Comparison of ENCODE assay signal across 9 cellular contexts in genomic region chr10:110724116-110724701, GRCh38.
DNase-seq lines count a peak whose midpoint lies in the region; ATAC-seq and TF ChIP-seq lines count a peak whose summit lies in the region.
"Had no signal": no experiment of that assay in that cellular context is flagged by ENCODE, and none has a peak within 500 bp of the region (broad histone marks: within the 10 kb centered on the region; RNA-seq: fewer than 3 reads in every experiment).

No MANE protein-coding gene starts in this region.

- peaks cover 46% of the 10 kb centered on the region for H3K4me1 Mint-ChIP-seq in activated naive CD4-positive, alpha-beta T cell treated with anti-CD3 and anti-CD28 coated beads, Interleukin-2, amount 50 U/mL, for 24 hours
- H3K4me1 Mint-ChIP-seq in stimulated activated effector memory CD8-positive, alpha-beta T cell treated with anti-CD3 and anti-CD28 coated beads, Interleukin-12 subunit alpha, Interleukin-12 subunit beta, amount 100 ng/mL, for 72 hours: peaks cover 17% of the 10 kb centered on the region

- H3K79me2 ChIP-seq in MM.1S (ENCODE audit: low read length): no peaks in the 10 kb centered on the region

- ATAC-seq in GM21786 (IDR thresholded peaks at IDR 0.05; ENCODE audit: unreplicated experiment): peak; percentile 77
- peak; percentile 75 for ATAC-seq in stimulated activated effector memory CD8-positive, alpha-beta T cell treated with anti-CD3 and anti-CD28 coated beads, Interleukin-12 subunit alpha, Interleukin-12 subunit beta, amount 100 ng/mL, for 72 hours

- no peaks in the 10 kb centered on the region for H4K20me1 ChIP-seq in MM.1S (ENCODE audit: insufficient read depth, low read length)

- no peak for TF ChIP-seq CTCF in MM.1S (IDR thresholded peaks at IDR 0.05; ENCODE audit: low read length)

- peaks cover 39% of the 10 kb centered on the region for H3K4me1 ChIP-seq in MM.1S (ENCODE audit: low read length)

- H3K36me3 Mint-ChIP-seq in activated naive CD4-positive, alpha-beta T cell treated with anti-CD3 and anti-CD28 coated beads, Interleukin-2, amount 50 U/mL, for 24 hours: no peaks in the 10 kb centered on the region
- no peaks in the 10 kb centered on the region for H3K36me3 Mint-ChIP-seq in stimulated activated effector memory CD8-positive, alpha-beta T cell treated with anti-CD3 and anti-CD28 coated beads, Interleukin-12 subunit alpha, Interleukin-12 subunit beta, amount 100 ng/mL, for 72 hours

- peak overlapping the region; percentile 50 for H3K4me3 Mint-ChIP-seq in activated naive CD4-positive, alpha-beta T cell treated with anti-CD3 and anti-CD28 coated beads, Interleukin-2, amount 50 U/mL, for 24 hours
- no peak overlapping the region for H3K4me3 Mint-ChIP-seq in stimulated activated effector memory CD8-positive, alpha-beta T cell treated with anti-CD3 and anti-CD28 coated beads, Interleukin-12 subunit alpha, Interleukin-12 subunit beta, amount 100 ng/mL, for 72 hours

- H3K27ac ChIP-seq in MM.1S (ENCODE audit: low read length): peak overlapping the region; percentile 84

- no peak overlapping the region for H3K27ac Mint-ChIP-seq in activated naive CD4-positive, alpha-beta T cell treated with anti-CD3 and anti-CD28 coated beads, Interleukin-2, amount 50 U/mL, for 24 hours
- H3K27ac Mint-ChIP-seq in stimulated activated effector memory CD8-positive, alpha-beta T cell treated with anti-CD3 and anti-CD28 coated beads, Interleukin-12 subunit alpha, Interleukin-12 subunit beta, amount 100 ng/mL, for 72 hours: no peak overlapping the region

- no peak for DNase-seq in activated naive CD4-positive, alpha-beta T cell treated with Interleukin-2 at 50 U/mL for 16 hours
- DNase-seq in MM.1S (peak; percentile 88), DMS79 treated with DMSO at 0.1 percent for 48 hours (lab: John Stamatoyannopoulos, UW) (no peak), NCI-H2081 (lab: John Stamatoyannopoulos, UW) (no peak), MV-4-11 (lab: John Stamatoyannopoulos, UW) (no peak)
- no peak for DNase-seq in stimulated activated effector memory CD8-positive, alpha-beta T cell treated with anti-CD3 and anti-CD28 coated beads, Interleukin-12 subunit alpha, Interleukin-12 subunit beta, amount 100 ng/mL, for 72 hours (ENCODE audit: low spot score in 2 of 2)
- DNase-seq: MG63 had no signal

- no peaks in the 10 kb centered on the region for H3K27me3 Mint-ChIP-seq in activated naive CD4-positive, alpha-beta T cell treated with anti-CD3 and anti-CD28 coated beads, Interleukin-2, amount 50 U/mL, for 24 hours

- no peaks in the 10 kb centered on the region for H3K9me3 Mint-ChIP-seq in activated naive CD4-positive, alpha-beta T cell treated with anti-CD3 and anti-CD28 coated beads, Interleukin-2, amount 50 U/mL, for 24 hours
- H3K9me3 Mint-ChIP-seq in stimulated activated effector memory CD8-positive, alpha-beta T cell treated with anti-CD3 and anti-CD28 coated beads, Interleukin-12 subunit alpha, Interleukin-12 subunit beta, amount 100 ng/mL, for 72 hours: no peaks in the 10 kb centered on the region

- H3K9me3 ChIP-seq in MM.1S (replicated peaks; ENCODE audit: insufficient read depth, low read length): no peaks in the 10 kb centered on the region
- H3K9me3 ChIP-seq: MG63 had no signal

- H3K4me2 ChIP-seq in MM.1S (ENCODE audit: low read depth, low read length): peak overlapping the region; percentile 63

- H3K9ac ChIP-seq in MM.1S (ENCODE audit: low read length): peak overlapping the region; percentile 39

- no peaks in the 10 kb centered on the region for H3K9me2 ChIP-seq in MM.1S (replicated peaks; ENCODE audit: insufficient read depth, low read length)

- no peaks in the 10 kb centered on the region for H3K36me3 ChIP-seq in MM.1S (replicated peaks; ENCODE audit: insufficient read depth, low read length)
- H3K36me3 ChIP-seq: MG63 had no signal

- H3K4me3 ChIP-seq in MM.1S (ENCODE audit: low read length): peak overlapping the region; percentile 18
- H3K4me3 ChIP-seq: MG63 had no signal

- peak overlapping the region; percentile 31 for H2AFZ ChIP-seq in MM.1S (ENCODE audit: low read length)

- no peaks in the 10 kb centered on the region for H3K27me3 ChIP-seq in MM.1S (replicated peaks; ENCODE audit: insufficient read depth, low read length)
- H3K27me3 ChIP-seq: MG63 had no signal

- H3F3A ChIP-seq in MM.1S (ENCODE audit: insufficient read depth, low read length): peaks cover 19% of the 10 kb centered on the region
